Comparison of ENCODE assay signal across 1 cellular context in genomic region chr3:123489400-123490004, GRCh38.
TF ChIP-seq lines count a peak whose summit lies in the region.

No MANE protein-coding gene starts in this region.

TF ChIP-seq in GM23338, 12 proteins besides CTCF, POLR2A, EP300 and RAD21 (continued from another document):
- TF ChIP-seq ZNF462 (CRISPR knock-in tag; IDR thresholded peaks at IDR 0.05) (no peak), ZNF331 (CRISPR knock-in tag; IDR thresholded peaks at IDR 0.05; ENCODE audit: low read depth) (no peak), CREB1 (CRISPR knock-in tag; IDR thresholded peaks at IDR 0.05; ENCODE audit: low read depth) (no peak), NANOG (IDR thresholded peaks at IDR 0.05; ENCODE audit: borderline replicate concordance) (no peak), ETS1 (IDR thresholded peaks at IDR 0.05) (no peak), EZH2 (IDR thresholded peaks at IDR 0.05; ENCODE audit: low read depth, unreplicated experiment) (no peak), STAT1 (IDR thresholded peaks at IDR 0.05; ENCODE audit: unreplicated experiment) (no peak), ZNF114 (CRISPR knock-in tag; IDR thresholded peaks at IDR 0.05) (no peak)
